In genomic region chr6:34696739-34697543, GRCh38 we compare ENCODE assay signal across 8 cellular contexts. TPM values are rescaled to one million over a fixed set of nuclear protein-coding genes. Genes with fewer than 3 reads are reported as not detected.
DNase-seq lines count a peak whose midpoint lies in the region; ATAC-seq, FAIRE-seq and TF ChIP-seq lines count a peak whose summit lies in the region.

Gene ILRUN, minus strand, starts transcription at chr6:34696767. Its CDS starts 164 bp downstream, at chr6:34696603.

- no peaks in the 10 kb centered on the region for H3K27me3 ChIP-seq in BLaER1 treated with 17β-estradiol and CSF1 and Interleukin-3, amounts not matched to agents 10 nM and 100 nM
- no peaks in the 10 kb centered on the region; a peak in 1 of 5 replicates for H3K27me3 ChIP-seq in HepG2 (ENCODE audit: control insufficient read depth in 1 of 2, insufficient read depth in 2 of 2, low read length in 2 of 2)

- CTCF ChIA-PET in HepG2 (lab: Yijun Ruan, JAX; ENCODE audit: low intra/inter-chr PET ratio, low total read pairs) = no interaction called here

- under 1% methylated on average over 49 of the region's 49 CpGs for WGBS in HepG2 (ENCODE audit: low lambda C conversion rate)

- TSS peak; percentile 99 for BruUV-seq in HepG2 (replicated peaks; lab: Mats Ljungman, UMichigan)

- 0 out of 4 replicates have a peak, but pooled peaks of 1 of the 2 experiments have one; percentile 29 for TF ChIP-seq EP300 in HepG2 (IDR thresholded peaks at IDR 0.05; ENCODE audit: low read depth in 2 of 2, low read length in 2 of 2)
- no peak for TF ChIP-seq EP300 in HepG2 (CRISPR knock-in tag; IDR thresholded peaks at IDR 0.05; ENCODE audit: borderline replicate concordance)

- H4K20me1 ChIP-seq in BLaER1 treated with 17β-estradiol and CSF1 and Interleukin-3, amounts not matched to agents 10 nM and 100 nM = peaks cover 33 to 44% (median 42%) of the 10 kb centered on the region in 11 experiments; a peak in 20 of 22 replicates
- peaks cover 25% of the 10 kb centered on the region; the same call in 1 of the 2 replicates for H4K20me1 ChIP-seq in HepG2 (ENCODE audit: insufficient read depth, low read length)

- peaks cover 28 to 44% (median 35%) of the 10 kb centered on the region in 10 experiments for H3K4me1 ChIP-seq in BLaER1 treated with 17β-estradiol and CSF1 and Interleukin-3, amounts not matched to agents 10 nM and 100 nM
- H3K4me1 ChIP-seq in HepG2 (ENCODE audit: insufficient read depth, low read length) = peaks cover 52% of the 10 kb centered on the region

- no peak for FAIRE-seq in HepG2 (lab: Jason Lieb, UNC)

- H3K27ac ChIP-seq in BLaER1 treated with 17β-estradiol and CSF1 and Interleukin-3, amounts not matched to agents 10 nM and 100 nM = peak within 1 kb of the TSS; percentile 79 to 93 (median 89)
- H3K27ac ChIP-seq in HepG2 (ENCODE audit: extremely low read length, insufficient read depth, low read length) = peak within 1 kb of the TSS; percentile 82

- peak within 1 kb of the TSS; percentile 83 to 100 (median 95) for H3K4me2 ChIP-seq in BLaER1 treated with 17β-estradiol and CSF1 and Interleukin-3, amounts not matched to agents 10 nM and 100 nM
- peak within 1 kb of the TSS; percentile 93 for H3K4me2 ChIP-seq in HepG2 (ENCODE audit: low read depth, low read length)

- peaks cover 0 to 28% (median 4%) of the 10 kb centered on the region in 11 experiments; a peak in 8 of 22 replicates for H3K36me3 ChIP-seq in BLaER1 treated with 17β-estradiol and CSF1 and Interleukin-3, amounts not matched to agents 10 nM and 100 nM
- peaks cover 0 to 1% of the 10 kb centered on the region in 2 experiments; a peak in 2 of 5 replicates for H3K36me3 ChIP-seq in HepG2 (replicated peaks in 1 of 2; ENCODE audit: control insufficient read depth in 1 of 2, insufficient read depth in 2 of 2, low read length in 2 of 2)

- H3K4me3 ChIP-seq in BLaER1 treated with 17β-estradiol and CSF1 and Interleukin-3, amounts not matched to agents 10 nM and 100 nM = peak within 1 kb of the TSS; percentile 79 to 99 (median 90)
- H3K4me3 ChIP-seq in HepG2 (replicated peaks in 1 of 3; ENCODE audit: insufficient read depth in 1 of 3, low read depth in 2 of 3, low read length in 3 of 3) = peak within 1 kb of the TSS; percentile 91 to 99 (median 98)

- 0 out of 2 replicates have a peak, but pooled peaks have one; percentile 11 for TF ChIP-seq CTCF in HepG2 (CRISPR knock-in tag; IDR thresholded peaks at IDR 0.05)

- peak within 1 kb of the TSS; percentile 85 to 98 (median 92) for H3K9ac ChIP-seq in BLaER1 treated with 17β-estradiol and CSF1 and Interleukin-3, amounts not matched to agents 10 nM and 100 nM
- peak within 1 kb of the TSS; percentile 97 for H3K9ac ChIP-seq in HepG2 (ENCODE audit: insufficient read depth, low read depth, low read length)

- in situ Hi-C loops in HepG2 (cut with HindIII; ENCODE audit: extremely low pct_ligation_motif_present, low pct_unique_long_range_greater_than_20kb) = no loop called here

- H2AFZ ChIP-seq in HepG2 (ENCODE audit: low read length) = peak within 1 kb of the TSS; percentile 96

- no peaks in the 10 kb centered on the region for H3K9me3 ChIP-seq in BLaER1 treated with 17β-estradiol and CSF1 and Interleukin-3, amounts not matched to agents 10 nM and 100 nM (replicated peaks in 1 of 11)
- no peaks in the 10 kb centered on the region for H3K9me3 ChIP-seq in HepG2 (ENCODE audit: low read length)

- TF ChIP-seq RAD21 in HepG2 (CRISPR knock-in tag; IDR thresholded peaks at IDR 0.05) = no peak

- POLR2A ChIA-PET in HepG2 (lab: Yijun Ruan, JAX) = interaction anchor here (0.6 to 1.9 kb wide), 17 partner anchors 11 to 191 kb away, joined by 3 to 20 read pairs (median 3); partner anchors contain the start of genes BLTP3A, SNRPC and TAF11

- H3K79me2 ChIP-seq in HepG2 (ENCODE audit: insufficient read depth, low read length) = peaks cover 51% of the 10 kb centered on the region

- peak in 1 of 2 experiments; percentile 80; a peak in 2 of 4 replicates for TF ChIP-seq POLR2A in HepG2 (IDR thresholded peaks at IDR 0.05; ENCODE audit: insufficient read depth in 1 of 2, low read depth in 2 of 2, low read length in 2 of 2)

- DNase-seq in NCI-H82 (lab: John Stamatoyannopoulos, UW) = peak; percentile 97
- DNase-seq in activated CD4-positive, alpha-beta T cell treated with anti-CD3 and anti-CD28 coated beads, Interleukin-2, amount 50 U/mL, for 48 hours = peak; percentile 98
- peak; percentile 96 for DNase-seq in dermis blood vessel endothelial cell
- DNase-seq in HepG2 (ENCODE audit: low spot score) = peak; percentile 86
- DNase-seq in stimulated activated CD4-positive, alpha-beta T cell treated with anti-CD3 and anti-CD28 coated beads, Interleukin-2, amount 100 ng/mL, for 48 hours = peak; percentile 98

- intact Hi-C loops in HepG2 (cut with micrococcal nuclease; ENCODE audit: unreplicated experiment) = loop anchor here (2.0 kb wide), 3 partner anchors 22 to 60 kb away; partner anchors contain the start of gene SNRPC

- peak; percentile 79 for ATAC-seq in GM19395 (IDR thresholded peaks at IDR 0.05; ENCODE audit: unreplicated experiment)
- peak; percentile 63 for ATAC-seq in HG03571 (IDR thresholded peaks at IDR 0.05; ENCODE audit: unreplicated experiment)
- ATAC-seq in HepG2 = peak; percentile 84

TF ChIP-seq in HepG2, 621 proteins besides CTCF, POLR2A, EP300 and RAD21 (continues in another document):
- no peak for TF ChIP-seq STAT6 (CRISPR knock-in tag; IDR thresholded peaks at IDR 0.05; ENCODE audit: borderline replicate concordance)
- TF ChIP-seq PAX8 (CRISPR knock-in tag; IDR thresholded peaks at IDR 0.05; ENCODE audit: borderline replicate concordance) = 0 out of 2 replicates have a peak, but pooled peaks have one; percentile 75

RNA-seq across cellular contexts. Expression of gene ILRUN, which starts in this region (rescaled TPM):
- total RNA-seq in dermis blood vessel endothelial cell = 50.9 and 62.0 TPM in 2 replicates
- total RNA-seq in HepG2 (2016; rRNA removed; fragmentation: Illumina TruSeq; extraction: Trizol) = 66.6 and 90.8 TPM in 2 replicates
- total RNA-seq in HepG2 (2016; cell fraction: cytosol; rRNA removed; fragmentation: Illumina TruSeq; extraction: Trizol; ENCODE audit: low read depth) = 20.3 and 22.0 TPM in 2 replicates
- 66.5 and 79.2 TPM in 2 replicates for total RNA-seq in HepG2 (2016; cell fraction: insoluble cytoplasmic fraction; rRNA removed; fragmentation: Illumina TruSeq; extraction: Trizol)
- total RNA-seq in HepG2 (2016; cell fraction: membrane; rRNA removed; fragmentation: Illumina TruSeq; extraction: Trizol) = 93.9 and 107 TPM in 2 replicates
- total RNA-seq in HepG2 (2016; cell fraction: nucleus; rRNA removed; fragmentation: Illumina TruSeq; extraction: Trizol) = 37.4 and 39.5 TPM in 2 replicates
- polyA plus RNA-seq in HepG2 (2011; rRNA removed) = 45.5 and 50.6 TPM in 2 replicates
- polyA plus RNA-seq in HepG2 (2011; cell fraction: cytosol; rRNA removed) = 39.2 and 46.8 TPM in 2 replicates
- 18.1 and 22.0 TPM in 2 replicates for polyA plus RNA-seq in HepG2 (2011; cell fraction: nucleus; rRNA removed)
- 76.7 and 76.9 TPM in 2 replicates for polyA plus RNA-seq in HepG2 (2012)
- polyA plus RNA-seq in HepG2 (2016; cell fraction: cytosol; fragmentation: Illumina TruSeq; extraction: Trizol; ENCODE audit: low read depth) = 23.8 and 24.6 TPM in 2 replicates
- polyA plus RNA-seq in HepG2 (2016; cell fraction: insoluble cytoplasmic fraction; fragmentation: Illumina TruSeq; extraction: Trizol; ENCODE audit: low read depth) = 79.1 and 86.9 TPM in 2 replicates
- polyA plus RNA-seq in HepG2 (2016; cell fraction: membrane; fragmentation: Illumina TruSeq; extraction: Trizol; ENCODE audit: low read depth) = 82.0 and 93.2 TPM in 2 replicates
- 42.3 and 46.6 TPM in 2 replicates for polyA plus RNA-seq in HepG2 (2016; cell fraction: nucleus; fragmentation: Illumina TruSeq; extraction: Trizol; ENCODE audit: insufficient read depth, low read depth)
- 122 and 124 TPM in 2 replicates for polyA minus RNA-seq in HepG2 (2011; rRNA and poly(A)+ RNA removed; ENCODE audit: low replicate concordance)
- 45.1 and 48.4 TPM in 2 replicates for polyA minus RNA-seq in HepG2 (2011; cell fraction: cytosol; rRNA and poly(A)+ RNA removed)
- 27.2 and 30.5 TPM in 2 replicates for polyA minus RNA-seq in HepG2 (2011; cell fraction: nucleus; rRNA and poly(A)+ RNA removed)

Comparison
In these comparisons a context has a peak if more than half of its experiments do, and no peak if none do; other contexts are left out.
1. Peak in every context shown above with its lines: DNase-seq, ATAC-seq, H3K4me3 ChIP-seq and H3K27ac ChIP-seq.